Comparison of ENCODE assay signal across 9 cellular contexts in the genomic region with DNA sequence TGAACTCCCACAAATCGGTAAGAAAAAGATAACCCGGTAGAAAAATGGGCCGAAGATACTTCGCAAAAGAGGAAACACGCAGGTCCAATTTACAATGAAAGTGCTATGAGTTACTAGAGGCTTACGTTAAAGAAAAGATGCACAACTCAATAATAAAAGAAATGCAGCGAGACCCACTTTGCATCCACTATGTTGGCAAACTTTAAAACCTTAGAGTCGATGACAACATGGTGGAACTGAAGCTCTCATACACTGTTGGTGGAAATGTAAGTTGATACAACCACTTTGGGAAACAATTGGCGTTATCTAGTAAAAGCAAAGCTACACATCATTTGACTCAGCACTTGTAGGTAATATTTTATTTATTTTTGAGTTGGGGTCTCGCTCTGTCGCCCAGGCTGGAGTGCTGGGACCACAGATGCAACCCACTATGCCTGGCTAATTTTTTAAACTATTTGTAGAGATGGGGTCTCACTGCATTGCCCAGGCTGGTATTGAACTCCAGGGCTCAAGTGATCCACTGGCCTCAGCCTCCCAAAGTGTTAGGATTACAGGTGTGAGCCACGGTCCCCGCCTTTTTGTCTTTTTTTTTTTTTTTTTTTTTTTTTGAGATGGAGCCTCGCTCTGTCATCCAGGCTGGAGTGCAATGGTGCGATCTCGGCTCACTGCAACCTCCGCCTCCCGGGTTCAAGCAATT. TPM values are rescaled to one million over a fixed set of nuclear protein-coding genes. Genes with fewer than 3 reads are reported as not detected.
A peak's percentile ranks its signal among the peaks of the same experiment; 100 is the strongest.
DNase-seq lines count a peak whose midpoint lies in the region; ATAC-seq lines count a peak whose summit lies in the region.
"Had no signal": no experiment of that assay in that cellular context is flagged by ENCODE, and none has a peak within 500 bp of the region (broad histone marks: within the 10 kb centered on the region; RNA-seq: fewer than 3 reads in every experiment).

No MANE protein-coding gene starts in this region.

- peak overlapping the region; percentile 86 for H3K4me3 Mint-ChIP-seq in activated CD8-positive, alpha-beta memory T cell treated with anti-CD3 and anti-CD28 coated beads, Interleukin-2, amount 10 ng/mL, durations not matched to agents 7 days and 5 days
- H3K4me3 Mint-ChIP-seq in activated naive CD8-positive, alpha-beta T cell treated with anti-CD3 and anti-CD28 coated beads, Interleukin-2, amount 10 ng/mL, durations not matched to agents 7 days and 5 days, result peak overlapping the region; percentile 98

- H3K27ac ChIP-seq in layer of hippocampus (ENCODE audit: low read depth, low read length) (peak overlapping the region; percentile 80), thymus (ENCODE audit: low read depth) (no peak overlapping the region)

- POLR2A ChIA-PET in activated naive CD8-positive, alpha-beta T cell treated with anti-CD3 and anti-CD28 coated beads, Interleukin-2, amount 10 ng/mL, durations not matched to agents 7 days and 5 days (lab: Charles Lee), result interaction anchor here (0.6 to 4.3 kb wide), 13 partner anchors 9 to 469 kb away, joined by 3 to 57 read pairs (median 4); a partner anchor contains a TSS

- CTCF ChIA-PET in activated CD8-positive, alpha-beta memory T cell treated with anti-CD3 and anti-CD28 coated beads, Interleukin-2, amount 10 ng/mL, durations not matched to agents 7 days and 5 days (lab: Charles Lee), result interaction anchor here (1.0 to 3.5 kb wide), 9 partner anchors 11 to 431 kb away, joined by 3 to 23 read pairs (median 5); a partner anchor contains a TSS

- DNase-seq in activated CD8-positive, alpha-beta memory T cell treated with anti-CD3 and anti-CD28 coated beads, Interleukin-2, amount 10 ng/mL, durations not matched to agents 7 days and 5 days, result no peak
- DNase-seq in activated CD8-positive, alpha-beta memory T cell treated with anti-CD3 and anti-CD28 coated beads, Interleukin-2, amount 50 U/mL, for 48 hours, result no peak
- DNase-seq in activated naive CD8-positive, alpha-beta T cell treated with anti-CD3 and anti-CD28 coated beads, Interleukin-2, amount 10 ng/mL, durations not matched to agents 7 days and 5 days, result no peak
- DNase-seq in activated gamma-delta T cell treated with Interleukin-2 at 50 U/mL for 16 hours, result no peak
- no peak for DNase-seq in nucleus accumbens (lab: John Stamatoyannopoulos, UW)
- no peak for DNase-seq in ACHN

- peak overlapping the region; percentile 96 for H3K4me3 ChIP-seq in thymus (ENCODE audit: low read length)

- H3K27me3 ChIP-seq in layer of hippocampus (ENCODE audit: control insufficient read depth, insufficient read depth, low read length) (no peaks in the 10 kb centered on the region), thymus (ENCODE audit: control insufficient read depth, insufficient read depth) (no peaks in the 10 kb centered on the region)

- peaks cover 34% of the 10 kb centered on the region for H3K4me1 Mint-ChIP-seq in activated CD8-positive, alpha-beta memory T cell treated with anti-CD3 and anti-CD28 coated beads, Interleukin-2, amount 10 ng/mL, durations not matched to agents 7 days and 5 days
- peaks cover 23% of the 10 kb centered on the region for H3K4me1 Mint-ChIP-seq in activated naive CD8-positive, alpha-beta T cell treated with anti-CD3 and anti-CD28 coated beads, Interleukin-2, amount 10 ng/mL, durations not matched to agents 7 days and 5 days

- in situ Hi-C loops in ACHN (cut with HindIII; ENCODE audit: low pct_ligation_motif_present, low pct_unique_long_range_greater_than_20kb, low sequenced_read_pairs), result no loop called here

- H3K9me3 Mint-ChIP-seq in activated CD8-positive, alpha-beta memory T cell treated with anti-CD3 and anti-CD28 coated beads, Interleukin-2, amount 10 ng/mL, durations not matched to agents 7 days and 5 days (ENCODE audit: low read depth), result no peaks in the 10 kb centered on the region
- H3K9me3 Mint-ChIP-seq in activated naive CD8-positive, alpha-beta T cell treated with anti-CD3 and anti-CD28 coated beads, Interleukin-2, amount 10 ng/mL, durations not matched to agents 7 days and 5 days, result no peaks in the 10 kb centered on the region

- 65% methylated on average over 18 of the region's 18 CpGs for WGBS in thymus

- no peaks in the 10 kb centered on the region for H3K9me3 ChIP-seq in thymus (ENCODE audit: control insufficient read depth)

- peaks cover 7% of the 10 kb centered on the region for H3K36me3 Mint-ChIP-seq in activated CD8-positive, alpha-beta memory T cell treated with anti-CD3 and anti-CD28 coated beads, Interleukin-2, amount 10 ng/mL, durations not matched to agents 7 days and 5 days
- peaks cover 9% of the 10 kb centered on the region for H3K36me3 Mint-ChIP-seq in activated naive CD8-positive, alpha-beta T cell treated with anti-CD3 and anti-CD28 coated beads, Interleukin-2, amount 10 ng/mL, durations not matched to agents 7 days and 5 days

- no peaks in the 10 kb centered on the region for H3K27me3 Mint-ChIP-seq in activated CD8-positive, alpha-beta memory T cell treated with anti-CD3 and anti-CD28 coated beads, Interleukin-2, amount 10 ng/mL, durations not matched to agents 7 days and 5 days
- H3K27me3 Mint-ChIP-seq in activated naive CD8-positive, alpha-beta T cell treated with anti-CD3 and anti-CD28 coated beads, Interleukin-2, amount 10 ng/mL, durations not matched to agents 7 days and 5 days, result no peaks in the 10 kb centered on the region

- H3K36me3 ChIP-seq in thymus (ENCODE audit: control insufficient read depth, insufficient read depth), result peaks cover 19% of the 10 kb centered on the region

- peaks cover 10% of the 10 kb centered on the region for H3K4me1 ChIP-seq in thymus (ENCODE audit: control insufficient read depth, insufficient read depth, low read length)

- peak overlapping the region; percentile 98 for H3K27ac Mint-ChIP-seq in activated CD8-positive, alpha-beta memory T cell treated with anti-CD3 and anti-CD28 coated beads, Interleukin-2, amount 10 ng/mL, durations not matched to agents 7 days and 5 days
- H3K27ac Mint-ChIP-seq in activated naive CD8-positive, alpha-beta T cell treated with anti-CD3 and anti-CD28 coated beads, Interleukin-2, amount 10 ng/mL, durations not matched to agents 7 days and 5 days, result peak overlapping the region; percentile 98

- ATAC-seq in activated CD8-positive, alpha-beta memory T cell treated with anti-CD3 and anti-CD28 coated beads, Interleukin-2, amount 10 ng/mL, durations not matched to agents 7 days and 5 days, result no peak
- ATAC-seq in activated naive CD8-positive, alpha-beta T cell treated with anti-CD3 and anti-CD28 coated beads, Interleukin-2, amount 10 ng/mL, durations not matched to agents 7 days and 5 days (ENCODE audit: low read depth), result no peak

RNA-seq across cellular contexts. Expression of a gene that starts 0.7 kb away (rescaled TPM):
- 10 to 100 TPM; 15.0 to 17.0 TPM for total RNA-seq in activated CD8-positive, alpha-beta memory T cell treated with anti-CD3 and anti-CD28 coated beads, Interleukin-2, amount 10 ng/mL, durations not matched to agents 7 days and 5 days
- total RNA-seq in activated naive CD8-positive, alpha-beta T cell treated with anti-CD3 and anti-CD28 coated beads, Interleukin-2, amount 10 ng/mL, durations not matched to agents 7 days and 5 days, result 10 to 100 TPM; 17.3 to 19.6 TPM
- 15.8 TPM for polyA plus RNA-seq in thymus

RNA-seq across cellular contexts. Expression of a gene that starts 10.9 kb away (rescaled TPM):
- total RNA-seq in activated CD8-positive, alpha-beta memory T cell treated with anti-CD3 and anti-CD28 coated beads, Interleukin-2, amount 10 ng/mL, durations not matched to agents 7 days and 5 days, result 10 to 100 TPM; 32.9 to 41.1 TPM
- total RNA-seq in activated naive CD8-positive, alpha-beta T cell treated with anti-CD3 and anti-CD28 coated beads, Interleukin-2, amount 10 ng/mL, durations not matched to agents 7 days and 5 days, result 10 to 100 TPM; 30.1 to 31.2 TPM
- 17.9 TPM for polyA plus RNA-seq in thymus

RNA-seq across cellular contexts. Expression of a gene that starts 12.8 kb away (rescaled TPM):
- not detected for total RNA-seq in activated CD8-positive, alpha-beta memory T cell treated with anti-CD3 and anti-CD28 coated beads, Interleukin-2, amount 10 ng/mL, durations not matched to agents 7 days and 5 days
- total RNA-seq in activated naive CD8-positive, alpha-beta T cell treated with anti-CD3 and anti-CD28 coated beads, Interleukin-2, amount 10 ng/mL, durations not matched to agents 7 days and 5 days, result not detected
- polyA plus RNA-seq in thymus, result 0.18 TPM
- total RNA-seq: sciatic nerve had no signal

RNA-seq across cellular contexts. Expression of a gene that starts 20.6 kb away (rescaled TPM):
- 10 to 100 TPM; 88.8 to 91.6 TPM for total RNA-seq in activated CD8-positive, alpha-beta memory T cell treated with anti-CD3 and anti-CD28 coated beads, Interleukin-2, amount 10 ng/mL, durations not matched to agents 7 days and 5 days
- 10 to 100 TPM; 59.0 to 59.1 TPM for total RNA-seq in activated naive CD8-positive, alpha-beta T cell treated with anti-CD3 and anti-CD28 coated beads, Interleukin-2, amount 10 ng/mL, durations not matched to agents 7 days and 5 days
- 48.1 TPM for polyA plus RNA-seq in thymus

RNA-seq across cellular contexts. Expression of a gene that starts 38.0 kb away (rescaled TPM):
- total RNA-seq in activated CD8-positive, alpha-beta memory T cell treated with anti-CD3 and anti-CD28 coated beads, Interleukin-2, amount 10 ng/mL, durations not matched to agents 7 days and 5 days, result under 1 TPM in 1 of 2 experiments, not detected in 1; 0.73 TPM
- total RNA-seq in activated naive CD8-positive, alpha-beta T cell treated with anti-CD3 and anti-CD28 coated beads, Interleukin-2, amount 10 ng/mL, durations not matched to agents 7 days and 5 days, result 1 to 10 TPM; 1.4 to 1.8 TPM
- 191 TPM for polyA plus RNA-seq in thymus
